Comparison of ENCODE assay signal across 3 cellular contexts in genomic region chr10:20515654-20516053, GRCh38.
"Had no signal": no experiment of that assay in that cellular context is flagged by ENCODE, and none has a peak within 500 bp of the region (broad histone marks: within the 10 kb centered on the region; RNA-seq: fewer than 3 reads in every experiment).

No MANE protein-coding gene starts in this region.

- DNase-seq: GDM1, GF-D8 had no signal

- ATAC-seq: GM12878 had no signal

- H3K4me3 ChIP-seq: GM12878 had no signal
